In genomic region chr16:11152205-11152604, GRCh38 we compare ENCODE assay signal across 15 cellular contexts.
DNase-seq lines count a peak whose midpoint lies in the region; TF ChIP-seq lines count a peak whose summit lies in the region.
"Had no signal": no experiment of that assay in that cellular context is flagged by ENCODE, and none has a peak within 500 bp of the region (broad histone marks: within the 10 kb centered on the region; RNA-seq: fewer than 3 reads in every experiment).

No MANE protein-coding gene starts in this region.

- intact Hi-C loops in ovary (cut with DNase I): no loop called here

- 88 to 92% (median 90%) methylated on average over 5 of the region's 5 CpGs for WGBS in ovary, 3 donors

- peak overlapping the region; percentile 1 for H3K27ac ChIP-seq in SJCRH30
- no peak overlapping the region for H3K27ac ChIP-seq in osteoblast (ENCODE audit: low read depth, low read length)
- H3K27ac ChIP-seq in ovary: no peak overlapping the region
- H3K27ac ChIP-seq: adrenal gland, psoas muscle had no signal

- peak; percentile 41 to 86 for DNase-seq in NCI-H2081 (lab: John Stamatoyannopoulos, UW)
- DNase-seq in NCI-H2081 treated with DMSO at 0.1 percent for 48 hours (lab: John Stamatoyannopoulos, UW): no peak
- peak; percentile 95 for DNase-seq in NCI-H146 (lab: John Stamatoyannopoulos, UW)
- peak; percentile 83 to 89 for DNase-seq in SJCRH30
- peak; percentile 30 for DNase-seq in osteoblast (ENCODE audit: insufficient read length, low spot score, missing footprints)
- DNase-seq in activated naive CD4-positive, alpha-beta T cell treated with Interleukin-2 at 50 U/mL for 16 hours: no peak
- DNase-seq in NCI-H2029 treated with DMSO at 0.1 percent for 48 hours (lab: John Stamatoyannopoulos, UW): no peak
- no peak for DNase-seq in ovary
- DNase-seq: adrenal gland; EL; foreskin fibroblast; psoas muscle; stimulated activated naive CD4-positive, alpha-beta T cell treated with Interleukin-2 at 50 U/mL for 16 hours; SW 1271 had no signal

- TF ChIP-seq CTCF in osteoblast (IDR thresholded peaks at IDR 0.05; ENCODE audit: extremely low read depth, low read depth, low read length) (no peak), ovary (IDR thresholded peaks at IDR 0.05) (no peak)

- TF ChIP-seq EP300 in ovary (IDR thresholded peaks at IDR 0.05): no peak

- no peak overlapping the region for H3K4me3 ChIP-seq in SJCRH30
- no peak overlapping the region for H3K4me3 ChIP-seq in osteoblast (ENCODE audit: insufficient read depth, low read length)
- no peak overlapping the region for H3K4me3 ChIP-seq in ovary
- H3K4me3 ChIP-seq: adrenal gland, left lung, psoas muscle had no signal

- no peak overlapping the region for H3K4me2 ChIP-seq in osteoblast (ENCODE audit: insufficient read depth, low read length)

- no peak overlapping the region for H2AFZ ChIP-seq in osteoblast (ENCODE audit: low read length)

- peaks cover 23% of the 10 kb centered on the region for H3K4me1 ChIP-seq in SJCRH30
- peaks cover 7% of the 10 kb centered on the region for H3K4me1 ChIP-seq in osteoblast (ENCODE audit: insufficient read depth, low read length)
- H3K4me1 ChIP-seq in ovary (ENCODE audit: insufficient read depth): peaks cover 5% of the 10 kb centered on the region
- H3K4me1 ChIP-seq: psoas muscle had no signal

- no peak for TF ChIP-seq POLR2A in ovary (IDR thresholded peaks at IDR 0.05)

- H3K27me3 ChIP-seq in SJCRH30 (no peaks in the 10 kb centered on the region), osteoblast (ENCODE audit: insufficient read depth, low read length) (no peaks in the 10 kb centered on the region), ovary (no peaks in the 10 kb centered on the region)
- H3K27me3 ChIP-seq: adrenal gland, left lung had no signal

- H3K9me3 ChIP-seq in SJCRH30 (replicated peaks) (no peaks in the 10 kb centered on the region), osteoblast (ENCODE audit: low read depth, low read length) (no peaks in the 10 kb centered on the region), ovary (no peaks in the 10 kb centered on the region)
- H3K9me3 ChIP-seq: adrenal gland, left lung, psoas muscle had no signal

- peaks cover 5% of the 10 kb centered on the region for H4K20me1 ChIP-seq in osteoblast (ENCODE audit: insufficient read depth, low read length)

- no peaks in the 10 kb centered on the region for H3K79me2 ChIP-seq in osteoblast (ENCODE audit: insufficient read depth, low read length)

- H3K36me3 ChIP-seq in SJCRH30 (no peaks in the 10 kb centered on the region), osteoblast (ENCODE audit: insufficient read depth, low read length) (no peaks in the 10 kb centered on the region), ovary (no peaks in the 10 kb centered on the region)
- H3K36me3 ChIP-seq: adrenal gland had no signal

Comparison
In these comparisons a context has a peak if more than half of its experiments do, and no peak if none do; other contexts are left out.
1. DNase-seq: peak in NCI-H2081 (2 of 2), NCI-H146 (single experiment), SJCRH30 (2 of 2) and osteoblast (single experiment); none in NCI-H2081 treated with DMSO at 0.1 percent for 48 hours (single experiment), activated naive CD4-positive, alpha-beta T cell treated with Interleukin-2 at 50 U/mL for 16 hours (single experiment), NCI-H2029 treated with DMSO at 0.1 percent for 48 hours (single experiment) and ovary (0 of 5).